ENCODE assay signal across 1 cellular context in the genomic region with DNA sequence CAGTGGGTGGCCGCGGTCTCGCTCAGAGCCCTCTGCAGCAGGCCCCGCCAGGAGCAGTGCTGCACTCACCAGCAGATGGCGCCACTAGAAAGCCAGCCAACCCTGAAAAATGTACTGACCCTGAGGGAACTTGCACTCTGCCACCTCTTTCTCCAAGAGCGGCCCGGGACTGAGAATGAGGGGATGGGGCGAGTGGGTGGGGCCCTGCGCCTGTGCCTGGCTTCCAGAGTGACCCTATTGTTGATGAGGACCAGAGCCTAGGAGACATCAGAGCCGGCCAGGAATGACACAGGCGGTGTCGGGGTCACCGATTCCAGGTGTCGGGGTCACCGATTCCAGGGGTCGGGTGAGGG.
TF ChIP-seq lines count a peak whose summit lies in the region.

No MANE protein-coding gene starts in this region.

TF ChIP-seq in IMR-90, 13 proteins besides CTCF, POLR2A, EP300 and RAD21:
- no peak for TF ChIP-seq NFE2L2 (IDR thresholded peaks at IDR 0.05; ENCODE audit: low read depth, low read length)
- TF ChIP-seq, protein P1, sequence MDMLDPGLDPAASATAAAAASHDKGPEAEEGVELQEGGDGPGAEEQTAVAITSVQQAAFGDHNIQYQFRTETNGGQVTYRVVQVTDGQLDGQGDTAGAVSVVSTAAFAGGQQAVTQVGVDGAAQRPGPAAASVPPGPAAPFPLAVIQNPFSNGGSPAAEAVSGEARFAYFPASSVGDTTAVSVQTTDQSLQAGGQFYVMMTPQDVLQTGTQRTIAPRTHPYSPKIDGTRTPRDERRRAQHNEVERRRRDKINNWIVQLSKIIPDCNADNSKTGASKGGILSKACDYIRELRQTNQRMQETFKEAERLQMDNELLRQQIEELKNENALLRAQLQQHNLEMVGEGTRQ (IDR thresholded peaks at IDR 0.05; ENCODE audit: low read depth, low read length): no peak
- peak; percentile 98 for TF ChIP-seq SMC3 (IDR thresholded peaks at IDR 0.05; ENCODE audit: low read depth, low read length)
- peak; percentile 87 for TF ChIP-seq MAZ (IDR thresholded peaks at IDR 0.05; ENCODE audit: borderline replicate concordance, low read depth, low read length)
